In the genomic region with DNA sequence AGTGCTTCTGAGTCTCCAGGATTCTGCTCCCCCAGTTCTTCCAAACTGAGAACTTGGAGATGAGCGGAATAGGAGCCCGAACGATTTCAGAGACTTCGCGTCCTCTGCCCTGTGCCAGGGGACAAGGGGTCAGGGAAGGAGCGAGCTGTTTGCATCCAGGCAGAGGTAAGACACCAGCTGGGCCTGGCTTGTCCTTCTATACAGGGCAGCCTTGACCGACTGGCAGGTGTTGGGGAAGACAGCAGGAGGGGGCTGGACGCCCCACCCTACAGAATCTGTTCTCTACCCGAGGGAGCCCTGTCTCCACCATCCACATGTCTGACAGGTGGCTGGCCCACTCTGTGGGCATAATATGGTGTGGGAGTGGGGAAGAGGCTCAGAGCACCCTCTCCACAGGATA, we compare ENCODE assay signal across 12 cellular contexts. TPM values are rescaled to one million over a fixed set of nuclear protein-coding genes. Genes with fewer than 3 reads are reported as not detected.
DNase-seq lines count a peak whose midpoint lies in the region; ATAC-seq and TF ChIP-seq lines count a peak whose summit lies in the region.
"Had no signal": no experiment of that assay in that cellular context is flagged by ENCODE, and none has a peak within 500 bp of the region (broad histone marks: within the 10 kb centered on the region; RNA-seq: fewer than 3 reads in every experiment).

No MANE protein-coding gene starts in this region.

- ATAC-seq in right cardiac atrium (no peak), heart left ventricle (no peak), lower lobe of right lung (no peak), GM19397 (IDR thresholded peaks at IDR 0.05; ENCODE audit: unreplicated experiment) (no peak), HG03457 (IDR thresholded peaks at IDR 0.05; ENCODE audit: unreplicated experiment) (no peak)

- no peak overlapping the region for H3K4me3 ChIP-seq in right cardiac atrium (ENCODE audit: low read length)
- H3K4me3 ChIP-seq in heart left ventricle = no peak overlapping the region
- H3K4me3 ChIP-seq in lower lobe of right lung = no peak overlapping the region
- H3K4me3 ChIP-seq: prostate gland had no signal

- POLR2A ChIA-PET in activated CD4-positive, alpha-beta memory T cell treated with anti-CD3 and anti-CD28 coated beads, Interleukin-2, amount 10 ng/mL, durations not matched to agents 7 days and 5 days (lab: Charles Lee) = no interaction called here

- intact Hi-C loops in right cardiac atrium (cut with DNase I) = no loop called here
- intact Hi-C loops in heart left ventricle (cut with DNase I) = no loop called here
- intact Hi-C loops in lower lobe of right lung (cut with DNase I) = no loop called here
- intact Hi-C loops in CD14-positive monocyte (cut with micrococcal nuclease) = no loop called here

- peaks cover 85% of the 10 kb centered on the region for H3K4me1 Mint-ChIP-seq in activated CD4-positive, alpha-beta memory T cell treated with anti-CD3 and anti-CD28 coated beads, Interleukin-2, amount 10 ng/mL, durations not matched to agents 7 days and 5 days
- H3K4me1 Mint-ChIP-seq in CD14-positive monocyte = peaks cover 13% of the 10 kb centered on the region

- H3K4me3 Mint-ChIP-seq in activated CD4-positive, alpha-beta memory T cell treated with anti-CD3 and anti-CD28 coated beads, Interleukin-2, amount 10 ng/mL, durations not matched to agents 7 days and 5 days = no peak overlapping the region
- H3K4me3 Mint-ChIP-seq in CD14-positive monocyte = no peak overlapping the region

- 92% methylated on average over 9 of the region's 9 CpGs for WGBS in right cardiac atrium
- 92 to 95% (median 94%) methylated on average over 9 of the region's 9 CpGs for WGBS in heart left ventricle, 4 donors

- DNase-seq in right cardiac atrium (peak in 2 of 3 donors; percentile 16 to 22), heart left ventricle (no peak), lower lobe of right lung (no peak), CD14-positive monocyte (ENCODE audit: low spot score) (no peak), hepatic stellate cell (ENCODE audit: low spot score) (no peak)
- no peak for DNase-seq in activated CD4-positive, alpha-beta memory T cell treated with anti-CD3 and anti-CD28 coated beads, Interleukin-2, amount 10 ng/mL, durations not matched to agents 7 days and 5 days
- DNase-seq: activated CD4-positive, alpha-beta T cell treated with anti-CD3 and anti-CD28 coated beads, Interleukin-2, amount 50 U/mL, for 4 hours; anterior cingulate cortex; effector CD4-positive, alpha-beta T cell had no signal

- CTCF ChIA-PET in activated CD4-positive, alpha-beta memory T cell treated with anti-CD3 and anti-CD28 coated beads, Interleukin-2, amount 10 ng/mL, durations not matched to agents 7 days and 5 days (lab: Charles Lee) = no interaction called here

- H3K9me3 ChIP-seq in right cardiac atrium (ENCODE audit: control insufficient read depth, low read length) = no peaks in the 10 kb centered on the region
- H3K9me3 ChIP-seq in heart left ventricle = no peaks in the 10 kb centered on the region
- no peaks in the 10 kb centered on the region for H3K9me3 ChIP-seq in lower lobe of right lung
- H3K9me3 ChIP-seq: prostate gland had no signal

- H3K27ac ChIP-seq in right cardiac atrium (ENCODE audit: low read length) (no peak overlapping the region), heart left ventricle (no peak overlapping the region), lower lobe of right lung (peak overlapping the region; percentile 74)
- H3K27ac ChIP-seq: prostate gland had no signal

- no peaks in the 10 kb centered on the region for H3K36me3 ChIP-seq in heart left ventricle
- H3K36me3 ChIP-seq in lower lobe of right lung = no peaks in the 10 kb centered on the region
- H3K36me3 ChIP-seq: prostate gland had no signal

- H3K4me1 ChIP-seq in right cardiac atrium (ENCODE audit: control insufficient read depth, insufficient read depth, low read length) = no peaks in the 10 kb centered on the region
- H3K4me1 ChIP-seq in heart left ventricle = peaks cover 0 to 13% (median 0%) of the 10 kb centered on the region in 12 donors
- H3K4me1 ChIP-seq in lower lobe of right lung = peaks cover 11% of the 10 kb centered on the region
- H3K4me1 ChIP-seq: prostate gland had no signal

- H3K27ac Mint-ChIP-seq in activated CD4-positive, alpha-beta memory T cell treated with anti-CD3 and anti-CD28 coated beads, Interleukin-2, amount 10 ng/mL, durations not matched to agents 7 days and 5 days = peak overlapping the region; percentile 48
- H3K27ac Mint-ChIP-seq in CD14-positive monocyte = peak overlapping the region in 1 of 7 donors; percentile 14

- no peaks in the 10 kb centered on the region for H3K9me3 Mint-ChIP-seq in activated CD4-positive, alpha-beta memory T cell treated with anti-CD3 and anti-CD28 coated beads, Interleukin-2, amount 10 ng/mL, durations not matched to agents 7 days and 5 days
- peaks cover 0 to 4% (median 0%) of the 10 kb centered on the region in 7 donors for H3K9me3 Mint-ChIP-seq in CD14-positive monocyte

- peaks cover 75% of the 10 kb centered on the region for H3K36me3 Mint-ChIP-seq in activated CD4-positive, alpha-beta memory T cell treated with anti-CD3 and anti-CD28 coated beads, Interleukin-2, amount 10 ng/mL, durations not matched to agents 7 days and 5 days (ENCODE audit: low read depth)
- H3K36me3 Mint-ChIP-seq in CD14-positive monocyte = peaks cover 0 to 6% of the 10 kb centered on the region in 2 donors

- H3K27me3 ChIP-seq in right cardiac atrium (ENCODE audit: control insufficient read depth, insufficient read depth) (no peaks in the 10 kb centered on the region), heart left ventricle (no peaks in the 10 kb centered on the region), lower lobe of right lung (ENCODE audit: low read depth) (peaks cover under 1% of the 10 kb centered on the region)

- no peaks in the 10 kb centered on the region for H3K27me3 Mint-ChIP-seq in activated CD4-positive, alpha-beta memory T cell treated with anti-CD3 and anti-CD28 coated beads, Interleukin-2, amount 10 ng/mL, durations not matched to agents 7 days and 5 days
- peaks cover 7 to 11% (median 8%) of the 10 kb centered on the region in 3 donors for H3K27me3 Mint-ChIP-seq in CD14-positive monocyte (ENCODE audit: low read depth in 3 of 3)

- TF ChIP-seq CTCF in heart left ventricle (IDR thresholded peaks at IDR 0.05) (no peak), lower lobe of right lung (IDR thresholded peaks at IDR 0.05) (no peak), CD14-positive monocyte (IDR thresholded peaks at IDR 0.05) (no peak)

- no peak for TF ChIP-seq POLR2A in heart left ventricle (IDR thresholded peaks at IDR 0.05)

RNA-seq across cellular contexts. Expression of a gene that starts 7.1 kb away (rescaled TPM):
- 10 to 100 TPM in 1 of 4 donors, 1 to 10 TPM in 3; 4.9 to 10.9 (median 6.9) TPM for total RNA-seq in right cardiac atrium
- polyA plus RNA-seq in right cardiac atrium = 12.8 TPM
- 10 to 100 TPM in 3 of 9 donors, 1 to 10 TPM in 6; 4.4 to 15.1 (median 6.9) TPM for total RNA-seq in heart left ventricle
- polyA plus RNA-seq in heart left ventricle = 10 to 100 TPM; 11.2 to 16.6 TPM
- total RNA-seq in activated CD4-positive, alpha-beta memory T cell treated with anti-CD3 and anti-CD28 coated beads, Interleukin-2, amount 10 ng/mL, durations not matched to agents 7 days and 5 days = 100 to 1,000 TPM; 418 to 420 TPM
- total RNA-seq in lower lobe of right lung = 108 TPM
- polyA plus RNA-seq in CD14-positive monocyte = 1 to 10 TPM in 1 of 2 donors, under 1 TPM in 1; 0.45 to 1.6 TPM

Comparison
In these comparisons a context has a peak if more than half of its experiments do, and no peak if none do; other contexts are left out.
1. DNase-seq: peak in right cardiac atrium (2 of 3); none in heart left ventricle (0 of 5), activated CD4-positive, alpha-beta memory T cell treated with anti-CD3 and anti-CD28 coated beads, Interleukin-2, amount 10 ng/mL, durations not matched to agents 7 days and 5 days (single experiment), lower lobe of right lung (single experiment), CD14-positive monocyte (single experiment) and hepatic stellate cell (single experiment).